In the genomic region with DNA sequence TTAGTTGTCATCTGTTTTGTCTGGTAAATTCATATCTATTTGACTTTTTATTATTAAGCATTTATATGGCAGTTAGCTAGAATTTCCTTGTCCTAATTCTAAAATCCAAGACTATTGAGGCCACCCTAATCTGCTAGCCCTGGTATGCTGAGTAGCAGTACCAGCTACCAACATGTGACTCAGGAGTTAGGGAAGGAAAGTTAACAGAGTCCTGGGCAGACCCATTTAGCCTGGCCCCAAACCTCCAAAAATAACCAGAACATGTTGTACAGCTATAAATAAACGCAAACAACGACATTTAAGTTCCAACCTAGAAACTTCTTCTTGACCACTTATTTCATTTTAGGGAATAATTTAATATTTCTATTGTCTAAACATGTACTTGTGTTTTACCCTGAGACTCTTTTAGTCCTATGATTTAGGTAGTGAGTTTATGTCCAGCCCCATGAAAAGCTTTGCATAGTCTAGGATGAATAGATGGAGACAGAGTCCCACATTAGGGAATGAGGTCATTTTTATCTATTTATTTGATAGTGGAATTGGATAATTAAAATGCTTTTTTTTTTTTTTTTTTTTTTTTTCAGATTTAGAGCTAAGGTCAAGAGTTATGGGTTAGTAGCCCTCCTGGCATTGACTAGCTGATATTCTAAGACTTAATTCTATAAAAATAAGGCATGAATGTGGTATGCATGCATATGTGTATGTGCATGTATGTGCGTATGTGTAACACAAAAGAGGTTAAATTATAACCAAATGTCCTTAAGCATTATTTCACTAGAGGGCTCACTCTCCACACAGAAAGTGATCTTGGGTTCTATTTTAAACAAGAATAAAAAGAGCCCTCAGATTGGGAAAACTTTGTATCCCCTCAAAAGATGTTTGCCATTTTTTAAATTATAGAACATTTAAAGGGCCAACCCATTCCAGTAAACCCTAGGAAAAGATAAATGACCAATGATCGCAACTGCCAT, we compare ENCODE assay signal across 9 cellular contexts.
DNase-seq lines count a peak whose midpoint lies in the region; ATAC-seq, FAIRE-seq and TF ChIP-seq lines count a peak whose summit lies in the region.
"Had no signal": no experiment of that assay in that cellular context is flagged by ENCODE, and none has a peak within 500 bp of the region (broad histone marks: within the 10 kb centered on the region; RNA-seq: fewer than 3 reads in every experiment).

No MANE protein-coding gene starts in this region.

- H2AFZ ChIP-seq in OCI-LY3 (ENCODE audit: low read depth, low read length) (no peak overlapping the region), fibroblast of lung (ENCODE audit: low read length) (no peak overlapping the region)

- H3K4me3 ChIP-seq in OCI-LY3 (ENCODE audit: low read length), result no peak overlapping the region
- no peak overlapping the region for H3K4me3 ChIP-seq in fibroblast of lung (replicated peaks in 1 of 4; ENCODE audit: control extremely low read depth in 1 of 4, insufficient read depth in 1 of 4, low read depth in 3 of 4, low read length in 4 of 4)

- no peaks in the 10 kb centered on the region for H3K27me3 ChIP-seq in OCI-LY3 (ENCODE audit: low read depth, low read length)
- H3K27me3 ChIP-seq in fibroblast of lung (ENCODE audit: control insufficient read depth, insufficient read depth, low read length), result no peaks in the 10 kb centered on the region

- no peak overlapping the region for H3K27ac ChIP-seq in OCI-LY3 (ENCODE audit: low read length)
- H3K27ac ChIP-seq in fibroblast of lung (ENCODE audit: insufficient read depth, low read length), result no peak overlapping the region

- H3K36me3 ChIP-seq in OCI-LY3 (replicated peaks; ENCODE audit: low read depth, low read length) (no peaks in the 10 kb centered on the region), fibroblast of lung (ENCODE audit: control insufficient read depth, insufficient read depth, low read length) (peaks cover 2% of the 10 kb centered on the region)

- ATAC-seq in GM19452 (IDR thresholded peaks at IDR 0.05; ENCODE audit: unreplicated experiment) (no peak), GM18870 (IDR thresholded peaks at IDR 0.05; ENCODE audit: unreplicated experiment) (no peak)

- FAIRE-seq in D721Med (lab: Jason Lieb, UNC), result peak; percentile 32

- H3K9me3 ChIP-seq in OCI-LY3 (ENCODE audit: insufficient read depth, low read length), result no peaks in the 10 kb centered on the region
- no peaks in the 10 kb centered on the region for H3K9me3 ChIP-seq in fibroblast of lung (ENCODE audit: control insufficient read depth, insufficient read depth, low read depth, low read length)

- H3K4me2 ChIP-seq in OCI-LY3 (ENCODE audit: low read length) (no peak overlapping the region), fibroblast of lung (ENCODE audit: extremely low read depth, insufficient read depth, low read length) (no peak overlapping the region)

- no peaks in the 10 kb centered on the region for H3K4me1 ChIP-seq in OCI-LY3 (ENCODE audit: low read length)
- H3K4me1 ChIP-seq in fibroblast of lung (ENCODE audit: control insufficient read depth, extremely low read depth, insufficient read depth, low read length), result peaks cover 3% of the 10 kb centered on the region

- TF ChIP-seq CTCF in D721Med (IDR thresholded peaks at IDR 0.05; ENCODE audit: insufficient read depth, missing control alignments) (no peak), OCI-LY3 (IDR thresholded peaks at IDR 0.05; ENCODE audit: low read depth, low read length) (peak; percentile 48), fibroblast of lung (conservative IDR thresholded peaks at IDR 0.05 in 1 of 2, IDR thresholded peaks at IDR 0.05 in 1 of 2; ENCODE audit: low read depth in 1 of 2, low read length in 2 of 2) (peak in 1 of 2 donors; percentile 37)

- no peak overlapping the region for H3K9ac ChIP-seq in OCI-LY3 (ENCODE audit: low read length)
- no peak overlapping the region for H3K9ac ChIP-seq in fibroblast of lung (ENCODE audit: insufficient read depth, low read length)

- DNase-seq in D721Med (ENCODE audit: insufficient read length, low spot score) (no peak), fibroblast of lung (ENCODE audit: low read depth in 2 of 2) (peak; percentile 15 to 61), pons (ENCODE audit: low spot score) (peak; percentile 72), NCI-H1417 treated with DMSO at 0.1 percent for 48 hours (lab: John Stamatoyannopoulos, UW) (no peak), occipital lobe (lab: John Stamatoyannopoulos, UW) (no peak)
- DNase-seq: NCI-H187 treated with DMSO at 0.1 percent for 48 hours had no signal

- H4K20me1 ChIP-seq in OCI-LY3 (ENCODE audit: insufficient read depth, low read length) (no peaks in the 10 kb centered on the region), fibroblast of lung (ENCODE audit: control insufficient read depth, extremely low read depth, insufficient read depth, low read length) (no peaks in the 10 kb centered on the region)

- H3K79me2 ChIP-seq in OCI-LY3 (ENCODE audit: low read length) (no peaks in the 10 kb centered on the region), fibroblast of lung (ENCODE audit: control insufficient read depth, insufficient read depth, low read length) (no peaks in the 10 kb centered on the region)

Comparison
In these comparisons a context has a peak if more than half of its experiments do, and no peak if none do; other contexts are left out.
1. DNase-seq: peak in fibroblast of lung (2 of 2) and pons (single experiment); none in D721Med (single experiment), NCI-H1417 treated with DMSO at 0.1 percent for 48 hours (single experiment) and occipital lobe (single experiment).